ENCODE assay signal across 7 cellular contexts in genomic region chr12:6936642-6937480, GRCh38. TPM values are rescaled to one million over a fixed set of nuclear protein-coding genes. Genes with fewer than 3 reads are reported as not detected.
DNase-seq lines count a peak whose midpoint lies in the region; ATAC-seq and TF ChIP-seq lines count a peak whose summit lies in the region.
"Had no signal": no experiment of that assay in that cellular context is flagged by ENCODE, and none has a peak within 500 bp of the region (broad histone marks: within the 10 kb centered on the region; RNA-seq: fewer than 3 reads in every experiment).

No MANE protein-coding gene starts in this region.

- H3K9me3 ChIP-seq in DND-41 (ENCODE audit: insufficient read depth, low read length, severe bottlenecking) = no peaks in the 10 kb centered on the region
- H3K9me3 ChIP-seq in MG63 = no peaks in the 10 kb centered on the region
- H3K9me3 ChIP-seq in body of pancreas = no peaks in the 10 kb centered on the region

- H3K4me1 ChIP-seq in DND-41 (ENCODE audit: insufficient read depth, low read length) = peaks cover 33% of the 10 kb centered on the region
- H3K4me1 ChIP-seq in body of pancreas = peaks cover 32% of the 10 kb centered on the region

- H3K36me3 ChIP-seq in DND-41 (ENCODE audit: insufficient read depth, low read length) = peaks cover 69% of the 10 kb centered on the region
- H3K36me3 ChIP-seq in MG63 = peaks cover 86% of the 10 kb centered on the region
- H3K36me3 ChIP-seq in body of pancreas (replicated peaks in 1 of 2; ENCODE audit: insufficient read depth in 1 of 2, low read depth in 2 of 2) = no peaks in the 10 kb centered on the region

- peaks cover 6% of the 10 kb centered on the region for H3K27me3 Mint-ChIP-seq in nephron progenitor cell (ENCODE audit: low read depth, poor library complexity)

- peaks cover 58% of the 10 kb centered on the region for H3K4me1 Mint-ChIP-seq in nephron progenitor cell

- peak overlapping the region; percentile 65 to 90; a peak in 3 of 4 replicates for H3K4me3 ChIP-seq in DND-41 (ENCODE audit: low read depth in 1 of 2, low read length in 2 of 2)
- H3K4me3 ChIP-seq in MG63 = peak overlapping the region; percentile 52
- peak overlapping the region; percentile 33 to 50 for H3K4me3 ChIP-seq in body of pancreas

- TF ChIP-seq CTCF in DND-41 (IDR thresholded peaks at IDR 0.05; ENCODE audit: borderline replicate concordance, extremely low read depth, low read length, poor library complexity, severe bottlenecking) (peak; percentile 38), body of pancreas (IDR thresholded peaks at IDR 0.05) (no peak), nephron progenitor cell (IDR thresholded peaks at IDR 0.05) (no peak)

- H3K27me3 ChIP-seq in DND-41 (ENCODE audit: insufficient read depth, low read length, poor library complexity) (no peaks in the 10 kb centered on the region), MG63 (no peaks in the 10 kb centered on the region), body of pancreas (no peaks in the 10 kb centered on the region)

- peak overlapping the region; percentile 57 for H3K4me3 Mint-ChIP-seq in nephron progenitor cell

- H4K20me1 ChIP-seq in DND-41 (ENCODE audit: insufficient read depth, low read length) = peaks cover 11% of the 10 kb centered on the region

- no peak for TF ChIP-seq POLR2A in body of pancreas (IDR thresholded peaks at IDR 0.05)

- WGBS in body of pancreas, 2 donors = 17 to 57% methylated on average over 12 to 36 of the region's 36 CpGs

- DNase-seq in DND-41 (peak; percentile 72), MG63 (no peak), body of pancreas (no peak), nephron progenitor cell (no peak), cerebellar nuclear complex (lab: John Stamatoyannopoulos, UW) (no peak), OCI-M2 (lab: John Stamatoyannopoulos, UW; ENCODE audit: unreplicated experiment) (no peak)

- 0 out of 2 replicates have a peak overlapping the region, but pooled peaks have one; percentile 78 for H2AFZ ChIP-seq in DND-41 (ENCODE audit: low read depth, low read length)

- H3K27ac ChIP-seq in DND-41 (ENCODE audit: low read length) = peak overlapping the region; percentile 98
- H3K27ac ChIP-seq in body of pancreas = peak overlapping the region; percentile 83 to 96 (median 86)

- H3K9me3 Mint-ChIP-seq in nephron progenitor cell = no peaks in the 10 kb centered on the region

- peak overlapping the region; percentile 97 for H3K9ac ChIP-seq in DND-41 (ENCODE audit: low read depth, low read length)

- ATAC-seq in DND-41 (ENCODE audit: insufficient read depth, low read depth) = peak; percentile 49
- peak; percentile 1 for ATAC-seq in body of pancreas

- H3K36me3 Mint-ChIP-seq in nephron progenitor cell (ENCODE audit: low read depth) = peaks cover 67% of the 10 kb centered on the region

- peak overlapping the region; percentile 92 for H3K4me2 ChIP-seq in DND-41 (ENCODE audit: insufficient read depth, low read length)

- peaks cover 64% of the 10 kb centered on the region for H3K79me2 ChIP-seq in DND-41 (ENCODE audit: insufficient read depth, low read length)

- peak overlapping the region; percentile 96 for H3K27ac Mint-ChIP-seq in nephron progenitor cell

- intact Hi-C loops in body of pancreas (cut with DNase I) = no loop called here

RNA-seq across cellular contexts. Expression of gene RNU7-1, which starts 6.8 kb away (rescaled TPM):
- total RNA-seq in MG63 (2014; rRNA removed; shearing (Covaris generic); ENCODE audit: low replicate concordance) = not detected in 2 replicates
- not detected for total RNA-seq in body of pancreas
- total RNA-seq: HT1080 had no signal

RNA-seq across cellular contexts. Expression of gene C12orf57, which starts 7.0 kb away (rescaled TPM):
- total RNA-seq in MG63 (2014; rRNA removed; shearing (Covaris generic); ENCODE audit: low replicate concordance) = 136 and 311 TPM in 2 replicates
- 100 to 1,000 TPM; 219 to 302 TPM for total RNA-seq in body of pancreas

RNA-seq across cellular contexts. Expression of gene ATN1, which starts 9.1 kb away (rescaled TPM):
- total RNA-seq in MG63 (2014; rRNA removed; shearing (Covaris generic); ENCODE audit: low replicate concordance) = 2.8 and 5.0 TPM in 2 replicates
- total RNA-seq in body of pancreas = 10 to 100 TPM; 36.1 to 86.7 TPM

RNA-seq across cellular contexts. Expression of gene PTPN6, which starts 14.3 kb away (rescaled TPM):
- not detected in 2 replicates for total RNA-seq in MG63 (2014; rRNA removed; shearing (Covaris generic); ENCODE audit: low replicate concordance)
- total RNA-seq in body of pancreas = 10 to 100 TPM; 18.4 to 19.4 TPM

RNA-seq across cellular contexts. Expression of gene ENO2, which starts 22.5 kb away (rescaled TPM):
- 5.6 and 11.9 TPM in 2 replicates for total RNA-seq in MG63 (2014; rRNA removed; shearing (Covaris generic); ENCODE audit: low replicate concordance)
- 10 to 100 TPM in 1 of 2 donors, 1 to 10 TPM in 1; 4.4 to 11.9 TPM for total RNA-seq in body of pancreas
